In genomic region chrX:130887392-130887791, GRCh38 we compare ENCODE assay signal across 1 cellular context.
TF ChIP-seq lines count a peak whose summit lies in the region.

No MANE protein-coding gene starts in this region.

TF ChIP-seq in HepG2, 621 proteins besides CTCF, POLR2A, EP300 and RAD21:
- TF ChIP-seq FOXP1 (IDR thresholded peaks at IDR 0.05) (no peak), FOXP1 (CRISPR knock-in tag; IDR thresholded peaks at IDR 0.05) (no peak), FOSL2 (CRISPR knock-in tag; IDR thresholded peaks at IDR 0.05) (no peak), ZNF484 (CRISPR knock-in tag; IDR thresholded peaks at IDR 0.05; ENCODE audit: borderline replicate concordance, low read depth) (no peak), ESRRA (CRISPR knock-in tag; IDR thresholded peaks at IDR 0.05; ENCODE audit: low read depth) (no peak)
